ENCODE assay signal across 18 cellular contexts in the genomic region with DNA sequence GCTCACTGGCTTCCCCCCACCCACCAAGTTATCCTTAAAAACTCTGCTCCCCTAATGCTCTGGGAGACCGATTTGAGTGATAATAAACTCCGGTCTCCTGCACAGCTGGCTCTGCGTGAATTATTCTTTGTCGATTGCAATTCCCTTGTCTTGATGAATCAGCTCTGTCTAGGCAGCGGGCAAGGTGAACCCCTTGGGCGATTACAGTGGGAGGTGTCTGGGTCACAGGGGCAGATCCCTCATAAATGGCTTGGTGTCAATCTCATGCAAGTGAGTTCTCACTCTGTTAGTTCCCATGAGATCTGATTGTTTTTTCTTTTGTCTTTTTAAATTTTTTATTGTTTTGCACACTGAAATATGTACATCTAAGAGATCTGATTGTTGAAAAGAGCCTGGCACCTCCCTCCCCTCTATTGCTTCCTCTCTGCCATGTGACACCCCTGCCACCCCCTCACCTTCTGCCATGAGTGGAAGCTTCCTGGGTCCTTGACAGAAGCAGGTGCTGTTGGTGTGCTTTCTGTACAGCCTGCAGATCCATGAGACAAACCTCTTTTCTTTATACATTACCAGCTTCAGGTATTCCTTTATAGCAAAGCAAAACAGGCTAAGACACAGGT.
"Had no signal": no experiment of that assay in that cellular context is flagged by ENCODE, and none has a peak within 500 bp of the region (broad histone marks: within the 10 kb centered on the region; RNA-seq: fewer than 3 reads in every experiment).

No MANE protein-coding gene starts in this region.

- H3K9me3 ChIP-seq: adrenal gland, esophagus muscularis mucosa, lower lobe of right lung, psoas muscle, stomach had no signal

- H3K36me3 ChIP-seq: adrenal gland, esophagus muscularis mucosa, lower lobe of right lung, stomach had no signal

- ATAC-seq: lower lobe of right lung, psoas muscle, right cardiac atrium had no signal

- H3K27me3 Mint-ChIP-seq: activated naive CD4-positive, alpha-beta T cell treated with anti-CD3 and anti-CD28 coated beads, Interleukin-2, amount 50 U/mL, for 24 hours had no signal

- H3K4me1 ChIP-seq: adrenal gland, lower lobe of right lung, stomach had no signal

- H3K27me3 ChIP-seq: adrenal gland, esophagus muscularis mucosa, stomach had no signal

- H3K27ac Mint-ChIP-seq: activated CD4-positive, alpha-beta T cell treated with anti-CD3 and anti-CD28 coated beads, Interleukin-2, amount 10 ng/mL, durations not matched to agents 7 days and 5 days; activated naive CD4-positive, alpha-beta T cell treated with anti-CD3 and anti-CD28 coated beads, Interleukin-2, amount 50 U/mL, for 24 hours had no signal

- DNase-seq: activated CD4-positive, alpha-beta T cell treated with anti-CD3 and anti-CD28 coated beads, Interleukin-2, amount 10 ng/mL, durations not matched to agents 7 days and 5 days; activated CD8-positive, alpha-beta memory T cell treated with anti-CD3 and anti-CD28 coated beads, Interleukin-2, amount 50 U/mL, for 4 hours; activated gamma-delta T cell; adrenal gland; cerebellar nuclear complex; cortex of kidney; hypothalamus; islet precursor cell; lower lobe of right lung; midbrain; psoas muscle; right cardiac atrium; stomach; T-helper 9 cell; trophoblast cell had no signal

- H3K4me3 Mint-ChIP-seq: activated CD4-positive, alpha-beta T cell treated with anti-CD3 and anti-CD28 coated beads, Interleukin-2, amount 10 ng/mL, durations not matched to agents 7 days and 5 days; activated naive CD4-positive, alpha-beta T cell treated with anti-CD3 and anti-CD28 coated beads, Interleukin-2, amount 50 U/mL, for 24 hours had no signal

- H3K27ac ChIP-seq: adrenal gland, esophagus muscularis mucosa, lower lobe of right lung, psoas muscle, skin epidermis, stomach had no signal

- H3K4me3 ChIP-seq: adrenal gland, esophagus muscularis mucosa, lower lobe of right lung, psoas muscle, skin epidermis, stomach had no signal

- H3K9me3 Mint-ChIP-seq: activated naive CD4-positive, alpha-beta T cell treated with anti-CD3 and anti-CD28 coated beads, Interleukin-2, amount 50 U/mL, for 24 hours had no signal

- H3K4me1 Mint-ChIP-seq: activated CD4-positive, alpha-beta T cell treated with anti-CD3 and anti-CD28 coated beads, Interleukin-2, amount 10 ng/mL, durations not matched to agents 7 days and 5 days had no signal
